In the genomic region with DNA sequence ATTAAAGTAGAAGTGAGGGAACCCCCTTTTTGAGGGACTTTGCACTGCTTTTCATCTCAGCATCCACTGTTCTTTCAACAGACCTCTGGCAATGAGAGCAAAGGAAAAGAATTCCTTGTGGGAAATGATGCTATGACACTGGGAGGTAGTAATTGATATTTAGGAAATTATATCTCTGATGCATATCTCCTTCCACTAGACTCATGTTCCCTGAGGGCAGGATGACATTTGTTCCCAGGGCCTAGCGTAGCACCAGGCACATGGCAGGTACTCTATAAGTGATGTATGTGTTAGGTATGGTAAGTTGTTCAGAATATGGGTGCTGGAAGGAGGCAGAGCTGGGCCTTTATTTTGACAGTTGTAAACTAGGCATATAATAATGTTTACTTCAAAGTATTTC, we compare ENCODE assay signal across 18 cellular contexts.
"Had no signal": no experiment of that assay in that cellular context is flagged by ENCODE, and none has a peak within 500 bp of the region (broad histone marks: within the 10 kb centered on the region; RNA-seq: fewer than 3 reads in every experiment).

No MANE protein-coding gene starts in this region.

- H3K9me3 ChIP-seq: colonic mucosa, gastroesophageal sphincter, heart right ventricle had no signal

- H3K36me3 ChIP-seq: colonic mucosa, gastroesophageal sphincter, heart right ventricle, left ventricle myocardium inferior had no signal

- H3K9me3 Mint-ChIP-seq: T-cell had no signal

- H3K27me3 Mint-ChIP-seq: activated CD4-positive, alpha-beta T cell treated with anti-CD3 and anti-CD28 coated beads for 36 hours; activated naive CD8-positive, alpha-beta T cell; naive thymus-derived CD4-positive, alpha-beta T cell; T-cell had no signal

- ATAC-seq: activated CD4-positive, alpha-beta T cell treated with anti-CD3 and anti-CD28 coated beads for 36 hours; gastroesophageal sphincter; heart right ventricle; naive thymus-derived CD4-positive, alpha-beta T cell; T-cell; WTC11 had no signal

- H3K27ac ChIP-seq: colonic mucosa, left ventricle myocardium inferior had no signal

- H3K36me3 Mint-ChIP-seq: activated naive CD8-positive, alpha-beta T cell; naive thymus-derived CD4-positive, alpha-beta T cell; T-cell; WTC11 had no signal

- DNase-seq: activated CD4-positive, alpha-beta T cell treated with anti-CD3 and anti-CD28 coated beads for 36 hours; activated CD4-positive, alpha-beta T cell treated with anti-CD3 and anti-CD28 coated beads, Interleukin-2, amount 50 U/mL, for 48 hours; activated gamma-delta T cell treated with Interleukin-2 at 50 U/mL for 16 hours; activated T-cell treated with anti-CD3 and anti-CD28 coated beads for 4 hours; central memory CD4-positive, alpha-beta T cell; colonic mucosa; erythroblast; heart right ventricle; left ventricle myocardium inferior; naive thymus-derived CD4-positive, alpha-beta T cell; posterior cingulate gyrus; retina; stimulated activated naive CD4-positive, alpha-beta T cell; T-cell had no signal

- H3K4me1 Mint-ChIP-seq: activated CD4-positive, alpha-beta T cell treated with anti-CD3 and anti-CD28 coated beads for 36 hours had no signal

- H3K27me3 ChIP-seq: colonic mucosa, gastroesophageal sphincter, heart right ventricle had no signal

- H3K27ac Mint-ChIP-seq: activated CD4-positive, alpha-beta T cell treated with anti-CD3 and anti-CD28 coated beads for 36 hours; activated naive CD8-positive, alpha-beta T cell; activated T-helper 1 cell treated with anti-CD3 and anti-CD28 coated beads, Interleukin-12 subunit alpha, Interleukin-12 subunit beta, Interleukin-2, Interleukin-4 antibody, amounts not matched to agents 30 ng/mL and 10 ng/mL and 1 ng/mL, durations not matched to agents 14 hours and 24 hours and 36 hours; T-cell; WTC11 had no signal

- H3K4me3 ChIP-seq: colonic mucosa, gastroesophageal sphincter, heart right ventricle, left ventricle myocardium inferior had no signal

- H3K4me3 Mint-ChIP-seq: activated CD4-positive, alpha-beta T cell treated with anti-CD3 and anti-CD28 coated beads for 36 hours; activated naive CD8-positive, alpha-beta T cell; activated T-helper 1 cell treated with anti-CD3 and anti-CD28 coated beads, Interleukin-12 subunit alpha, Interleukin-12 subunit beta, Interleukin-2, Interleukin-4 antibody, amounts not matched to agents 30 ng/mL and 10 ng/mL and 1 ng/mL, durations not matched to agents 14 hours and 24 hours and 36 hours; naive thymus-derived CD4-positive, alpha-beta T cell; T-cell; WTC11 had no signal
